ENCODE assay signal across 11 cellular contexts in the genomic region with DNA sequence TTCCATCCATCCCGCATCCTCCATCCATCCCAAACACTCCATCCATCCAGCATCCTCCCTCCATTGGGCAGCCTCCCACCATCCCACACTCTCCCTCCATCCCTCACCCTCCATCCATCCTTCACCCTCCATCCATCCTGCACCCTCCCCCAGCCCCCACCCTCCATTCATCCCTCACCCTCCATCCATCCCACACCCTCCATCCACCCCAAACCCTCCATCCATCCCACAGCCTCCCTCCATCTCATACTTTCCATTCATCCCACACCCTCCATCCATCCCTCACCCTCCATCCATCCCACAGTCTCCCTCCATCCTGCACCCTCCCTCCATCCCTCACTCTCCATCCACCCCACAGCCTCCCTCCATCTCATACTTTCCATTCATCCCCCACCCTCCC.
DNase-seq lines count a peak whose midpoint lies in the region; ATAC-seq, FAIRE-seq and TF ChIP-seq lines count a peak whose summit lies in the region.
"Had no signal": no experiment of that assay in that cellular context is flagged by ENCODE, and none has a peak within 500 bp of the region (broad histone marks: within the 10 kb centered on the region; RNA-seq: fewer than 3 reads in every experiment).

No MANE protein-coding gene starts in this region.

- TF ChIP-seq POLR2A in HepG2 (IDR thresholded peaks at IDR 0.05; ENCODE audit: insufficient read depth in 1 of 2, low read depth in 2 of 2, low read length in 2 of 2) = no peak

- H3K27ac Mint-ChIP-seq in activated naive CD8-positive, alpha-beta T cell treated with anti-CD3 and anti-CD28 coated beads, Interleukin-2, amount 50 U/mL, for 24 hours = no peak overlapping the region
- H3K27ac Mint-ChIP-seq in activated naive CD8-positive, alpha-beta T cell treated with anti-CD3 and anti-CD28 coated beads for 36 hours = no peak overlapping the region
- no peak overlapping the region for H3K27ac Mint-ChIP-seq in activated CD8-positive, alpha-beta T cell treated with anti-CD3 and anti-CD28 coated beads, Interleukin-2, amount 10 ng/mL, durations not matched to agents 7 days and 5 days

- no peaks in the 10 kb centered on the region for H3K36me3 ChIP-seq in HepG2 (replicated peaks in 1 of 2; ENCODE audit: control insufficient read depth in 1 of 2, insufficient read depth in 2 of 2, low read length in 2 of 2)
- H3K36me3 ChIP-seq in aorta (ENCODE audit: control insufficient read depth in 1 of 2, insufficient read depth in 2 of 2, low read length in 1 of 2) = no peaks in the 10 kb centered on the region
- H3K36me3 ChIP-seq: thoracic aorta had no signal

- no peaks in the 10 kb centered on the region for H3K79me2 ChIP-seq in HepG2 (ENCODE audit: insufficient read depth, low read length)

- intact Hi-C loops in HepG2 (cut with micrococcal nuclease; ENCODE audit: unreplicated experiment) = no loop called here
- intact Hi-C loops in aorta (cut with DNase I) = no loop called here

- POLR2A ChIA-PET in HepG2 (lab: Yijun Ruan, JAX) = no interaction called here
- POLR2A ChIA-PET in activated CD8-positive, alpha-beta T cell treated with anti-CD3 and anti-CD28 coated beads, Interleukin-2, amount 10 ng/mL, durations not matched to agents 7 days and 5 days (lab: Charles Lee) = no interaction called here

- H3K9ac ChIP-seq in HepG2 (ENCODE audit: insufficient read depth, low read depth, low read length) = no peak overlapping the region

- TF ChIP-seq CTCF in HepG2 (CRISPR knock-in tag; IDR thresholded peaks at IDR 0.05) = no peak

- no peak overlapping the region for H3K27ac ChIP-seq in HepG2 (ENCODE audit: extremely low read length, insufficient read depth, low read length)
- no peak overlapping the region for H3K27ac ChIP-seq in aorta (ENCODE audit: low read depth in 1 of 2, low read length in 2 of 2)
- H3K27ac ChIP-seq: thoracic aorta had no signal

- no peak overlapping the region for H2AFZ ChIP-seq in HepG2 (ENCODE audit: low read length)

- no peak for TF ChIP-seq EP300 in HepG2 (IDR thresholded peaks at IDR 0.05; ENCODE audit: low read depth in 2 of 2, low read length in 2 of 2)
- no peak for TF ChIP-seq EP300 in HepG2 (CRISPR knock-in tag; IDR thresholded peaks at IDR 0.05; ENCODE audit: borderline replicate concordance)

- in situ Hi-C loops in HepG2 (cut with HindIII; ENCODE audit: extremely low pct_ligation_motif_present, low pct_unique_long_range_greater_than_20kb) = no loop called here

- TF ChIP-seq RAD21 in HepG2 (CRISPR knock-in tag; IDR thresholded peaks at IDR 0.05) = no peak

- WGBS in HepG2 (ENCODE audit: low lambda C conversion rate) = 39% methylated on average over 1 of the region's 1 CpG
- 98 to 100% methylated on average over 1 of the region's 1 CpG for WGBS in aorta, 2 donors

- no TSS peak for BruUV-seq in HepG2 (replicated peaks; lab: Mats Ljungman, UMichigan)

- H3K4me1 Mint-ChIP-seq in activated naive CD8-positive, alpha-beta T cell treated with anti-CD3 and anti-CD28 coated beads, Interleukin-2, amount 50 U/mL, for 24 hours = no peaks in the 10 kb centered on the region
- no peaks in the 10 kb centered on the region for H3K4me1 Mint-ChIP-seq in activated naive CD8-positive, alpha-beta T cell treated with anti-CD3 and anti-CD28 coated beads for 36 hours
- no peaks in the 10 kb centered on the region for H3K4me1 Mint-ChIP-seq in activated CD8-positive, alpha-beta T cell treated with anti-CD3 and anti-CD28 coated beads, Interleukin-2, amount 10 ng/mL, durations not matched to agents 7 days and 5 days (ENCODE audit: low read depth)

- CTCF ChIA-PET in HepG2 (lab: Yijun Ruan, JAX; ENCODE audit: low intra/inter-chr PET ratio, low total read pairs) = no interaction called here
- CTCF ChIA-PET in activated CD8-positive, alpha-beta T cell treated with anti-CD3 and anti-CD28 coated beads, Interleukin-2, amount 10 ng/mL, durations not matched to agents 7 days and 5 days (lab: Charles Lee) = no interaction called here

- peak; percentile 51 for FAIRE-seq in HepG2 (lab: Jason Lieb, UNC)

- ATAC-seq in activated naive CD8-positive, alpha-beta T cell treated with anti-CD3 and anti-CD28 coated beads, Interleukin-2, amount 50 U/mL, for 24 hours = peak; percentile 77
- peak; percentile 73; the same call in 2 of the 3 replicates for ATAC-seq in HepG2
- peak; percentile 95 for ATAC-seq in aorta (ENCODE audit: low FRiP score)
- ATAC-seq in activated CD8-positive, alpha-beta T cell treated with anti-CD3 and anti-CD28 coated beads, Interleukin-2, amount 10 ng/mL, durations not matched to agents 7 days and 5 days = no peak

- H3K4me3 ChIP-seq in HepG2 (replicated peaks in 1 of 3; ENCODE audit: insufficient read depth in 1 of 3, low read depth in 2 of 3, low read length in 3 of 3) (no peak overlapping the region), aorta (ENCODE audit: low read length in 2 of 2) (no peak overlapping the region)
- H3K4me3 ChIP-seq: thoracic aorta had no signal

- no peaks in the 10 kb centered on the region for H3K9me3 Mint-ChIP-seq in activated naive CD8-positive, alpha-beta T cell treated with anti-CD3 and anti-CD28 coated beads, Interleukin-2, amount 50 U/mL, for 24 hours
- H3K9me3 Mint-ChIP-seq in activated naive CD8-positive, alpha-beta T cell treated with anti-CD3 and anti-CD28 coated beads for 36 hours = no peaks in the 10 kb centered on the region
- H3K9me3 Mint-ChIP-seq in activated CD8-positive, alpha-beta T cell treated with anti-CD3 and anti-CD28 coated beads, Interleukin-2, amount 10 ng/mL, durations not matched to agents 7 days and 5 days (ENCODE audit: insufficient read depth) = no peaks in the 10 kb centered on the region

- no peak overlapping the region for H3K4me2 ChIP-seq in HepG2 (ENCODE audit: low read depth, low read length)

- peaks cover 5% of the 10 kb centered on the region for H3K9me3 ChIP-seq in HepG2 (ENCODE audit: low read length)
- H3K9me3 ChIP-seq in aorta (ENCODE audit: control insufficient read depth, low read length) = peaks cover 2% of the 10 kb centered on the region
- H3K9me3 ChIP-seq: thoracic aorta had no signal

- no peak for DNase-seq in activated naive CD8-positive, alpha-beta T cell treated with anti-CD3 and anti-CD28 coated beads, Interleukin-2, amount 50 U/mL, for 24 hours
- DNase-seq in activated naive CD8-positive, alpha-beta T cell treated with anti-CD3 and anti-CD28 coated beads for 36 hours = no peak
- DNase-seq in cerebellar cortex (ENCODE audit: low spot score) = peak; percentile 3
- DNase-seq in HepG2 (ENCODE audit: low spot score) = peak; percentile 8
- no peak for DNase-seq in aorta
- no peak for DNase-seq in NCI-H1048 (lab: John Stamatoyannopoulos, UW)
- no peak for DNase-seq in NCI-H1694 (lab: John Stamatoyannopoulos, UW)
- no peak for DNase-seq in activated CD8-positive, alpha-beta T cell treated with anti-CD3 and anti-CD28 coated beads, Interleukin-2, amount 10 ng/mL, durations not matched to agents 7 days and 5 days
- DNase-seq: NCI-H1092, NCI-H510A treated with DMSO at 0.1 percent for 48 hours had no signal

- H3K4me3 Mint-ChIP-seq in activated naive CD8-positive, alpha-beta T cell treated with anti-CD3 and anti-CD28 coated beads, Interleukin-2, amount 50 U/mL, for 24 hours = no peak overlapping the region
- H3K4me3 Mint-ChIP-seq in activated naive CD8-positive, alpha-beta T cell treated with anti-CD3 and anti-CD28 coated beads for 36 hours = no peak overlapping the region
- H3K4me3 Mint-ChIP-seq in activated CD8-positive, alpha-beta T cell treated with anti-CD3 and anti-CD28 coated beads, Interleukin-2, amount 10 ng/mL, durations not matched to agents 7 days and 5 days = no peak overlapping the region

- no peaks in the 10 kb centered on the region for H3K4me1 ChIP-seq in HepG2 (ENCODE audit: insufficient read depth, low read length)
- H3K4me1 ChIP-seq in aorta (ENCODE audit: control insufficient read depth in 1 of 2, insufficient read depth in 2 of 2, low read length in 2 of 2) = no peaks in the 10 kb centered on the region

- H3K27me3 ChIP-seq in HepG2 (ENCODE audit: control insufficient read depth in 1 of 2, insufficient read depth in 2 of 2, low read length in 2 of 2) (no peaks in the 10 kb centered on the region), aorta (ENCODE audit: control insufficient read depth in 1 of 2, insufficient read depth in 2 of 2, low read length in 1 of 2) (peaks cover 0 to under 1% of the 10 kb centered on the region in 2 donors)

- H3K27me3 Mint-ChIP-seq in activated naive CD8-positive, alpha-beta T cell treated with anti-CD3 and anti-CD28 coated beads, Interleukin-2, amount 50 U/mL, for 24 hours = peaks cover 7% of the 10 kb centered on the region
- peaks cover 38% of the 10 kb centered on the region for H3K27me3 Mint-ChIP-seq in activated naive CD8-positive, alpha-beta T cell treated with anti-CD3 and anti-CD28 coated beads for 36 hours
- H3K27me3 Mint-ChIP-seq in activated CD8-positive, alpha-beta T cell treated with anti-CD3 and anti-CD28 coated beads, Interleukin-2, amount 10 ng/mL, durations not matched to agents 7 days and 5 days (ENCODE audit: low read depth) = peaks cover 2% of the 10 kb centered on the region

- H4K20me1 ChIP-seq in HepG2 (ENCODE audit: insufficient read depth, low read length) = no peaks in the 10 kb centered on the region

- no peaks in the 10 kb centered on the region for H3K36me3 Mint-ChIP-seq in activated naive CD8-positive, alpha-beta T cell treated with anti-CD3 and anti-CD28 coated beads, Interleukin-2, amount 50 U/mL, for 24 hours (ENCODE audit: low read depth)
- no peaks in the 10 kb centered on the region for H3K36me3 Mint-ChIP-seq in activated naive CD8-positive, alpha-beta T cell treated with anti-CD3 and anti-CD28 coated beads for 36 hours
- H3K36me3 Mint-ChIP-seq in activated CD8-positive, alpha-beta T cell treated with anti-CD3 and anti-CD28 coated beads, Interleukin-2, amount 10 ng/mL, durations not matched to agents 7 days and 5 days (ENCODE audit: low read depth) = no peaks in the 10 kb centered on the region

TF ChIP-seq in HepG2, 621 proteins besides CTCF, POLR2A, EP300 and RAD21:
- TF ChIP-seq PCBP2 (optimal IDR thresholded peaks at IDR 0.05; ENCODE audit: low read depth, low read length, poor library complexity, severe bottlenecking) (peak; percentile 78), IKZF5 (CRISPR knock-in tag; IDR thresholded peaks at IDR 0.05) (no peak), MTA3 (CRISPR knock-in tag; IDR thresholded peaks at IDR 0.05) (no peak), RFXANK (CRISPR knock-in tag; IDR thresholded peaks at IDR 0.05) (no peak), HNRNPUL1 (IDR thresholded peaks at IDR 0.05; ENCODE audit: low read depth, low read length) (no peak), ZMYM3 (CRISPR knock-in tag; IDR thresholded peaks at IDR 0.05) (no peak)

Comparison
In these comparisons a context has a peak if more than half of its experiments do, and no peak if none do; other contexts are left out.
1. DNase-seq: peak in cerebellar cortex (single experiment) and HepG2 (single experiment); none in activated naive CD8-positive, alpha-beta T cell treated with anti-CD3 and anti-CD28 coated beads, Interleukin-2, amount 50 U/mL, for 24 hours (single experiment), activated naive CD8-positive, alpha-beta T cell treated with anti-CD3 and anti-CD28 coated beads for 36 hours (single experiment), aorta (0 of 2), NCI-H1048 (single experiment), NCI-H1694 (single experiment) and activated CD8-positive, alpha-beta T cell treated with anti-CD3 and anti-CD28 coated beads, Interleukin-2, amount 10 ng/mL, durations not matched to agents 7 days and 5 days (single experiment).